Comparison of ENCODE assay signal across 1 cellular context in the genomic region with DNA sequence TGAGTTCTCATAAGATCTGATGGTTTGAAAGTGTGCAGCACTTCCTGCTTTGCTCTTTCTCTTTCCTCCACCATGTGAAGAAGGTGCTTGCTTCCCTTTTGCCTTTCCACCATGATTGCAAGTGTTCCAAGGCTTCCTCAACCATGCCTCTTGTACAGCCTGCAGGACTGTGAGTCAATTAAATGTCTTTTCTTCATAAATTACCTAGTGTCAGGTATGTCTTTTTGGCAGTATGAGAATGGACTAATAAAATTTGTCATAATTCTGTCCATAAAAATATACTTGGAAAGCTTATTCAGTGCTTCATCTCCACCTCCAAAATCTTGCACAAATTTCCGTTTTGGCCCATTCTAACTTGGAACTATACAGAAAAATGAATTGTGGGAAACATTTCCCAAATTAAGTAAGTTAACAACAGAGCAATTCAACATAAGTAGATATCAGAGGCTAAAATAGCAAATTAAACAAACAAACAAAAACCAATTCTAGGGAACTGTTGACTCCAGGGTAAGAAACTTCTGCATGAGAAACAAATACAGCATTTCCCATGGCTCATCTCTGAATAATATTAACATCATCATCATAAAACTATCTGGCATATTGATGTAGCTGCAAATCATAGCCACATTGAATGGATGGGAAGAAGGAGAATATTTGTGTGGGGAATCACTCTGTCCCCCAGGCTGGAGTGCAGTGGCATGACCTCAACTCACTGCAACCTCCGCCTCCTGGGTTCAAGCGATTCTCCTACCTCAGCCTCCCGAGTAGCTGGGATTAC.
TF ChIP-seq lines count a peak whose summit lies in the region.

No MANE protein-coding gene starts in this region.

TF ChIP-seq in GM23338, 12 proteins besides CTCF, POLR2A, EP300 and RAD21 (continued from another document):
- TF ChIP-seq, protein P1, sequence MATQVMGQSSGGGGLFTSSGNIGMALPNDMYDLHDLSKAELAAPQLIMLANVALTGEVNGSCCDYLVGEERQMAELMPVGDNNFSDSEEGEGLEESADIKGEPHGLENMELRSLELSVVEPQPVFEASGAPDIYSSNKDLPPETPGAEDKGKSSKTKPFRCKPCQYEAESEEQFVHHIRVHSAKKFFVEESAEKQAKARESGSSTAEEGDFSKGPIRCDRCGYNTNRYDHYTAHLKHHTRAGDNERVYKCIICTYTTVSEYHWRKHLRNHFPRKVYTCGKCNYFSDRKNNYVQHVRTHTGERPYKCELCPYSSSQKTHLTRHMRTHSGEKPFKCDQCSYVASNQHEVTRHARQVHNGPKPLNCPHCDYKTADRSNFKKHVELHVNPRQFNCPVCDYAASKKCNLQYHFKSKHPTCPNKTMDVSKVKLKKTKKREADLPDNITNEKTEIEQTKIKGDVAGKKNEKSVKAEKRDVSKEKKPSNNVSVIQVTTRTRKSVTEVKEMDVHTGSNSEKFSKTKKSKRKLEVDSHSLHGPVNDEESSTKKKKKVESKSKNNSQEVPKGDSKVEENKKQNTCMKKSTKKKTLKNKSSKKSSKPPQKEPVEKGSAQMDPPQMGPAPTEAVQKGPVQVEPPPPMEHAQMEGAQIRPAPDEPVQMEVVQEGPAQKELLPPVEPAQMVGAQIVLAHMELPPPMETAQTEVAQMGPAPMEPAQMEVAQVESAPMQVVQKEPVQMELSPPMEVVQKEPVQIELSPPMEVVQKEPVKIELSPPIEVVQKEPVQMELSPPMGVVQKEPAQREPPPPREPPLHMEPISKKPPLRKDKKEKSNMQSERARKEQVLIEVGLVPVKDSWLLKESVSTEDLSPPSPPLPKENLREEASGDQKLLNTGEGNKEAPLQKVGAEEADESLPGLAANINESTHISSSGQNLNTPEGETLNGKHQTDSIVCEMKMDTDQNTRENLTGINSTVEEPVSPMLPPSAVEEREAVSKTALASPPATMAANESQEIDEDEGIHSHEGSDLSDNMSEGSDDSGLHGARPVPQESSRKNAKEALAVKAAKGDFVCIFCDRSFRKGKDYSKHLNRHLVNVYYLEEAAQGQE (IDR thresholded peaks at IDR 0.05; ENCODE audit: unreplicated experiment) = no peak
- TF ChIP-seq ZNF331 (CRISPR knock-in tag; IDR thresholded peaks at IDR 0.05; ENCODE audit: low read depth) = no peak
- TF ChIP-seq, protein P2, sequence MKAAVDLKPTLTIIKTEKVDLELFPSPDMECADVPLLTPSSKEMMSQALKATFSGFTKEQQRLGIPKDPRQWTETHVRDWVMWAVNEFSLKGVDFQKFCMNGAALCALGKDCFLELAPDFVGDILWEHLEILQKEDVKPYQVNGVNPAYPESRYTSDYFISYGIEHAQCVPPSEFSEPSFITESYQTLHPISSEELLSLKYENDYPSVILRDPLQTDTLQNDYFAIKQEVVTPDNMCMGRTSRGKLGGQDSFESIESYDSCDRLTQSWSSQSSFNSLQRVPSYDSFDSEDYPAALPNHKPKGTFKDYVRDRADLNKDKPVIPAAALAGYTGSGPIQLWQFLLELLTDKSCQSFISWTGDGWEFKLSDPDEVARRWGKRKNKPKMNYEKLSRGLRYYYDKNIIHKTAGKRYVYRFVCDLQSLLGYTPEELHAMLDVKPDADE (IDR thresholded peaks at IDR 0.05) = no peak
